1 cellular context compared by ENCODE assay signal in the genomic region with DNA sequence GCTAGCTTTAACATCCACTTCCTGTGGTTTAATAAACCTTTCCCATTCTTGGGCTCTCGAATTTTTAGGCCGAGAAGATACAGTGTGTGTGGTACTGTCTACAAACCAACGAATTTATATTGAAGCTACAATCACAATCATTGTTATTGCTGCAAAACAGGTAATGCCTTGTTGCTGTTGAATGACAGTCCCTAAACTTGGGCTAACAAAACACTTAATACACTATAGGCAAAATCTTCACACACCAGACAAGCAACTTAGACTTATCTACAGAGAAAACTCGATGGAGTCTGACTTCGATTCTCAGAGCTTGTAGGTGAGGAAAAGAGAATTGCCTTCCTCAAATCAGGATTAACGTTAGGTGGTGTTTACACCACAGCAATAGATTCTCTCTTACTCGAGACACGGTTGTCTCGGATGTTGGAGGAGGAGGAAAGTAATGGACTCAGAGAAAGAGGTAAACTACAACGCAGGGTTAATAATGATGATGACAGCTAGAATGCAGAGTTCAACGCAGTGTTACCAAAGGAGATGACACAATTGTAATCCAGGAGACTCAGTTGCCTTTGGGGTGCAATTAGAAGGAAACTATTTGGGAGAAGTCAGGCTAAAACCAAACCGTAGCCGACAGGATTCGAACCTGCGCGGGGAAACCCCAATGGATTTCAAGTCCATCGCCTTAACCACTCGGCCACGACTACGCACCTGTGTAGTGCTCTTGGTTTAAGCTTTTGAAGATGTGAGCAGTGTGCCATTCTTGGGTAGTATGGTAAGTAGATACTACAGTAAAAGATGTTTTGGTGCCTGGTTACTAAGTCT.
A peak's percentile ranks its signal among the peaks of the same experiment; 100 is the strongest.
TF ChIP-seq lines count a peak whose summit lies in the region.

No MANE protein-coding gene starts in this region.

TF ChIP-seq in K562, 482 proteins besides CTCF, POLR2A, EP300 and RAD21 (continued from another document and continues in another):
- TF ChIP-seq ELF2 (CRISPR knock-in tag; IDR thresholded peaks at IDR 0.05), result no peak; the same call in 1 of the 2 replicates
- TF ChIP-seq SP1 (CRISPR knock-in tag; IDR thresholded peaks at IDR 0.05), result peak; percentile 92
- TF ChIP-seq, protein P1, sequence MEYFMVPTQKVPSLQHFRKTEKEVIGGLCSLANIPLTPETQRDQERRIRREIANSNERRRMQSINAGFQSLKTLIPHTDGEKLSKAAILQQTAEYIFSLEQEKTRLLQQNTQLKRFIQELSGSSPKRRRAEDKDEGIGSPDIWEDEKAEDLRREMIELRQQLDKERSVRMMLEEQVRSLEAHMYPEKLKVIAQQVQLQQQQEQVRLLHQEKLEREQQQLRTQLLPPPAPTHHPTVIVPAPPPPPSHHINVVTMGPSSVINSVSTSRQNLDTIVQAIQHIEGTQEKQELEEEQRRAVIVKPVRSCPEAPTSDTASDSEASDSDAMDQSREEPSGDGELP (CRISPR knock-in tag; IDR thresholded peaks at IDR 0.05; ENCODE audit: borderline replicate concordance), result 0 out of 2 replicates have a peak, but pooled peaks have one; percentile 27
- no peak for TF ChIP-seq ZNF695 (CRISPR knock-in tag; IDR thresholded peaks at IDR 0.05)
- TF ChIP-seq ZNF121 (CRISPR knock-in tag; conservative IDR thresholded peaks at IDR 0.05), result no peak
- TF ChIP-seq HIVEP1 (CRISPR knock-in tag; IDR thresholded peaks at IDR 0.05), result no peak
- TF ChIP-seq GATA2 (CRISPR knock-in tag; IDR thresholded peaks at IDR 0.05), result no peak
- TF ChIP-seq, protein P2, sequence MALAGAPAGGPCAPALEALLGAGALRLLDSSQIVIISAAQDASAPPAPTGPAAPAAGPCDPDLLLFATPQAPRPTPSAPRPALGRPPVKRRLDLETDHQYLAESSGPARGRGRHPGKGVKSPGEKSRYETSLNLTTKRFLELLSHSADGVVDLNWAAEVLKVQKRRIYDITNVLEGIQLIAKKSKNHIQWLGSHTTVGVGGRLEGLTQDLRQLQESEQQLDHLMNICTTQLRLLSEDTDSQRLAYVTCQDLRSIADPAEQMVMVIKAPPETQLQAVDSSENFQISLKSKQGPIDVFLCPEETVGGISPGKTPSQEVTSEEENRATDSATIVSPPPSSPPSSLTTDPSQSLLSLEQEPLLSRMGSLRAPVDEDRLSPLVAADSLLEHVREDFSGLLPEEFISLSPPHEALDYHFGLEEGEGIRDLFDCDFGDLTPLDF (CRISPR knock-in tag; IDR thresholded peaks at IDR 0.05), result no peak
- peak; percentile 90 for TF ChIP-seq HDAC2 (IDR thresholded peaks at IDR 0.05)
- TF ChIP-seq, protein P3, sequence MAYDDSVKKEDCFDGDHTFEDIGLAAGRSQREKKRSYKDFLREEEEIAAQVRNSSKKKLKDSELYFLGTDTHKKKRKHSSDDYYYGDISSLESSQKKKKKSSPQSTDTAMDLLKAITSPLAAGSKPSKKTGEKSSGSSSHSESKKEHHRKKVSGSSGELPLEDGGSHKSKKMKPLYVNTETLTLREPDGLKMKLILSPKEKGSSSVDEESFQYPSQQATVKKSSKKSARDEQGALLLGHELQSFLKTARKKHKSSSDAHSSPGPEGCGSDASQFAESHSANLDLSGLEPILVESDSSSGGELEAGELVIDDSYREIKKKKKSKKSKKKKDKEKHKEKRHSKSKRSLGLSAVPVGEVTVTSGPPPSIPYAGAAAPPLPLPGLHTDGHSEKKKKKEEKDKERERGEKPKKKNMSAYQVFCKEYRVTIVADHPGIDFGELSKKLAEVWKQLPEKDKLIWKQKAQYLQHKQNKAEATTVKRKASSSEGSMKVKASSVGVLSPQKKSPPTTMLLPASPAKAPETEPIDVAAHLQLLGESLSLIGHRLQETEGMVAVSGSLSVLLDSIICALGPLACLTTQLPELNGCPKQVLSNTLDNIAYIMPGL (CRISPR knock-in tag; IDR thresholded peaks at IDR 0.05), result peak; percentile 88; the same call in 1 of the 2 replicates
- TF ChIP-seq, protein P4, sequence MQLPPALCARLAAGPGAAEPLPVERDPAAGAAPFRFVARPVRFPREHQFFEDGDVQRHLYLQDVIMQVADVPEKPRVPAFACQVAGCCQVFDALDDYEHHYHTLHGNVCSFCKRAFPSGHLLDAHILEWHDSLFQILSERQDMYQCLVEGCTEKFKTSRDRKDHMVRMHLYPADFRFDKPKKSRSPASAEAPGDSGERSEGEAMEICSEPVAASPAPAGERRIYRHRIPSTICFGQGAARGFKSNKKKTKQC (CRISPR knock-in tag; IDR thresholded peaks at IDR 0.05), result no peak
- TF ChIP-seq, protein P5, sequence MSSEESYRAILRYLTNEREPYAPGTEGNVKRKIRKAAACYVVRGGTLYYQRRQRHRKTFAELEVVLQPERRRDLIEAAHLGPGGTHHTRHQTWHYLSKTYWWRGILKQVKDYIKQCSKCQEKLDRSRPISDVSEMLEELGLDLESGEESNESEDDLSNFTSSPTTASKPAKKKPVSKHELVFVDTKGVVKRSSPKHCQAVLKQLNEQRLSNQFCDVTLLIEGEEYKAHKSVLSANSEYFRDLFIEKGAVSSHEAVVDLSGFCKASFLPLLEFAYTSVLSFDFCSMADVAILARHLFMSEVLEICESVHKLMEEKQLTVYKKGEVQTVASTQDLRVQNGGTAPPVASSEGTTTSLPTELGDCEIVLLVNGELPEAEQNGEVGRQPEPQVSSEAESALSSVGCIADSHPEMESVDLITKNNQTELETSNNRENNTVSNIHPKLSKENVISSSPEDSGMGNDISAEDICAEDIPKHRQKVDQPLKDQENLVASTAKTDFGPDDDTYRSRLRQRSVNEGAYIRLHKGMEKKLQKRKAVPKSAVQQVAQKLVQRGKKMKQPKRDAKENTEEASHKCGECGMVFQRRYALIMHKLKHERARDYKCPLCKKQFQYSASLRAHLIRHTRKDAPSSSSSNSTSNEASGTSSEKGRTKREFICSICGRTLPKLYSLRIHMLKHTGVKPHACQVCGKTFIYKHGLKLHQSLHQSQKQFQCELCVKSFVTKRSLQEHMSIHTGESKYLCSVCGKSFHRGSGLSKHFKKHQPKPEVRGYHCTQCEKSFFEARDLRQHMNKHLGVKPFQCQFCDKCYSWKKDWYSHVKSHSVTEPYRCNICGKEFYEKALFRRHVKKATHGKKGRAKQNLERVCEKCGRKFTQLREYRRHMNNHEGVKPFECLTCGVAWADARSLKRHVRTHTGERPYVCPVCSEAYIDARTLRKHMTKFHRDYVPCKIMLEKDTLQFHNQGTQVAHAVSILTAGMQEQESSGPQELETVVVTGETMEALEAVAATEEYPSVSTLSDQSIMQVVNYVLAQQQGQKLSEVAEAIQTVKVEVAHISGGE (CRISPR knock-in tag; IDR thresholded peaks at IDR 0.05), result no peak
- peak; percentile 84 to 87 for TF ChIP-seq FOXK2 (conservative IDR thresholded peaks at IDR 0.05 in 1 of 2, IDR thresholded peaks at IDR 0.05 in 1 of 2; ENCODE audit: low read depth in 2 of 2)
- no peak for TF ChIP-seq IRF2 (CRISPR knock-in tag; IDR thresholded peaks at IDR 0.05)
- TF ChIP-seq, protein P6, sequence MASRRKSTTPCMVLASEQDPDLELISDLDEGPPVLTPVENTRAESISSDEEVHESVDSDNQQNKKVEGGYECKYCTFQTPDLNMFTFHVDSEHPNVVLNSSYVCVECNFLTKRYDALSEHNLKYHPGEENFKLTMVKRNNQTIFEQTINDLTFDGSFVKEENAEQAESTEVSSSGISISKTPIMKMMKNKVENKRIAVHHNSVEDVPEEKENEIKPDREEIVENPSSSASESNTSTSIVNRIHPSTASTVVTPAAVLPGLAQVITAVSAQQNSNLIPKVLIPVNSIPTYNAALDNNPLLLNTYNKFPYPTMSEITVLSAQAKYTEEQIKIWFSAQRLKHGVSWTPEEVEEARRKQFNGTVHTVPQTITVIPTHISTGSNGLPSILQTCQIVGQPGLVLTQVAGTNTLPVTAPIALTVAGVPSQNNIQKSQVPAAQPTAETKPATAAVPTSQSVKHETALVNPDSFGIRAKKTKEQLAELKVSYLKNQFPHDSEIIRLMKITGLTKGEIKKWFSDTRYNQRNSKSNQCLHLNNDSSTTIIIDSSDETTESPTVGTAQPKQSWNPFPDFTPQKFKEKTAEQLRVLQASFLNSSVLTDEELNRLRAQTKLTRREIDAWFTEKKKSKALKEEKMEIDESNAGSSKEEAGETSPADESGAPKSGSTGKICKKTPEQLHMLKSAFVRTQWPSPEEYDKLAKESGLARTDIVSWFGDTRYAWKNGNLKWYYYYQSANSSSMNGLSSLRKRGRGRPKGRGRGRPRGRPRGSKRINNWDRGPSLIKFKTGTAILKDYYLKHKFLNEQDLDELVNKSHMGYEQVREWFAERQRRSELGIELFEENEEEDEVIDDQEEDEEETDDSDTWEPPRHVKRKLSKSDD (conservative IDR thresholded peaks at IDR 0.05; ENCODE audit: low read length), result no peak
- no peak for TF ChIP-seq MXI1 (IDR thresholded peaks at IDR 0.05; ENCODE audit: low read depth, low read length)
- TF ChIP-seq SUPT5H (IDR thresholded peaks at IDR 0.05), result no peak
- TF ChIP-seq, protein P7, sequence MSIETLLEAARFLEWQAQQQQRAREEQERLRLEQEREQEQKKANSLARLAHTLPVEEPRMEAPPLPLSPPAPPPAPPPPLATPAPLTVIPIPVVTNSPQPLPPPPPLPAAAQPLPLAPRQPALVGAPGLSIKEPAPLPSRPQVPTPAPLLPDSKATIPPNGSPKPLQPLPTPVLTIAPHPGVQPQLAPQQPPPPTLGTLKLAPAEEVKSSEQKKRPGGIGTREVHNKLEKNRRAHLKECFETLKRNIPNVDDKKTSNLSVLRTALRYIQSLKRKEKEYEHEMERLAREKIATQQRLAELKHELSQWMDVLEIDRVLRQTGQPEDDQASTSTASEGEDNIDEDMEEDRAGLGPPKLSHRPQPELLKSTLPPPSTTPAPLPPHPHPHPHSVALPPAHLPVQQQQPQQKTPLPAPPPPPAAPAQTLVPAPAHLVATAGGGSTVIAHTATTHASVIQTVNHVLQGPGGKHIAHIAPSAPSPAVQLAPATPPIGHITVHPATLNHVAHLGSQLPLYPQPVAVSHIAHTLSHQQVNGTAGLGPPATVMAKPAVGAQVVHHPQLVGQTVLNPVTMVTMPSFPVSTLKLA (conservative IDR thresholded peaks at IDR 0.05), result peak; percentile 23 to 50; a peak in 1 of 4 replicates
- TF ChIP-seq SMAD2 (IDR thresholded peaks at IDR 0.05; ENCODE audit: low read depth, low read length), result no peak
- TF ChIP-seq, protein P8, sequence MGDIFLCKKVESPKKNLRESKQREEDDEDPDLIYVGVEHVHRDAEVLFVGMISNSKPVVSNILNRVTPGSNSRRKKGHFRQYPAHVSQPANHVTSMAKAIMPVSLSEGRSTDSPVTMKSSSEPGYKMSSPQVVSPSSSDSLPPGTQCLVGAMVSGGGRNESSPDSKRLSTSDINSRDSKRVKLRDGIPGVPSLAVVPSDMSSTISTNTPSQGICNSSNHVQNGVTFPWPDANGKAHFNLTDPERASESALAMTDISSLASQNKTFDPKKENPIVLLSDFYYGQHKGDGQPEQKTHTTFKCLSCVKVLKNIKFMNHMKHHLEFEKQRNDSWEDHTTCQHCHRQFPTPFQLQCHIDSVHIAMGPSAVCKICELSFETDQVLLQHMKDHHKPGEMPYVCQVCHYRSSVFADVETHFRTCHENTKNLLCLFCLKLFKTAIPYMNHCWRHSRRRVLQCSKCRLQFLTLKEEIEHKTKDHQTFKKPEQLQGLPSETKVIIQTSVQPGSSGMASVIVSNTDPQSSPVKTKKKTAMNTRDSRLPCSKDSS (IDR thresholded peaks at IDR 0.05; ENCODE audit: low read depth, partially characterized antibody), result no peak
- peak; percentile 80 for TF ChIP-seq NFIC (IDR thresholded peaks at IDR 0.05)
- TF ChIP-seq POLR3G (IDR thresholded peaks at IDR 0.05; ENCODE audit: extremely low read depth, insufficient read length, insufficient replicate concordance), result peak; percentile 38
- TF ChIP-seq PYGO2 (tag; IDR thresholded peaks at IDR 0.05), result no peak
- TF ChIP-seq, protein P9, sequence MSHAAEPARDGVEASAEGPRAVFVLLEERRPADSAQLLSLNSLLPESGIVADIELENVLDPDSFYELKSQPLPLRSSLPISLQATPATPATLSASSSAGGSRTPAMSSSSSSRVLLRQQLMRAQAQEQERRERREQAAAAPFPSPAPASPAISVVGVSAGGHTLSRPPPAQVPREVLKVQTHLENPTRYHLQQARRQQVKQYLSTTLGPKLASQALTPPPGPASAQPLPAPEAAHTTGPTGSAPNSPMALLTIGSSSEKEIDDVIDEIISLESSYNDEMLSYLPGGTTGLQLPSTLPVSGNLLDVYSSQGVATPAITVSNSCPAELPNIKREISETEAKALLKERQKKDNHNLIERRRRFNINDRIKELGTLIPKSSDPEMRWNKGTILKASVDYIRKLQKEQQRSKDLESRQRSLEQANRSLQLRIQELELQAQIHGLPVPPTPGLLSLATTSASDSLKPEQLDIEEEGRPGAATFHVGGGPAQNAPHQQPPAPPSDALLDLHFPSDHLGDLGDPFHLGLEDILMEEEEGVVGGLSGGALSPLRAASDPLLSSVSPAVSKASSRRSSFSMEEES (CRISPR knock-in tag; IDR thresholded peaks at IDR 0.05), result no peak
- TF ChIP-seq BHLHE40 (IDR thresholded peaks at IDR 0.05; ENCODE audit: low read length), result no peak; the same call in 1 of the 2 replicates
- TF ChIP-seq, protein P10, sequence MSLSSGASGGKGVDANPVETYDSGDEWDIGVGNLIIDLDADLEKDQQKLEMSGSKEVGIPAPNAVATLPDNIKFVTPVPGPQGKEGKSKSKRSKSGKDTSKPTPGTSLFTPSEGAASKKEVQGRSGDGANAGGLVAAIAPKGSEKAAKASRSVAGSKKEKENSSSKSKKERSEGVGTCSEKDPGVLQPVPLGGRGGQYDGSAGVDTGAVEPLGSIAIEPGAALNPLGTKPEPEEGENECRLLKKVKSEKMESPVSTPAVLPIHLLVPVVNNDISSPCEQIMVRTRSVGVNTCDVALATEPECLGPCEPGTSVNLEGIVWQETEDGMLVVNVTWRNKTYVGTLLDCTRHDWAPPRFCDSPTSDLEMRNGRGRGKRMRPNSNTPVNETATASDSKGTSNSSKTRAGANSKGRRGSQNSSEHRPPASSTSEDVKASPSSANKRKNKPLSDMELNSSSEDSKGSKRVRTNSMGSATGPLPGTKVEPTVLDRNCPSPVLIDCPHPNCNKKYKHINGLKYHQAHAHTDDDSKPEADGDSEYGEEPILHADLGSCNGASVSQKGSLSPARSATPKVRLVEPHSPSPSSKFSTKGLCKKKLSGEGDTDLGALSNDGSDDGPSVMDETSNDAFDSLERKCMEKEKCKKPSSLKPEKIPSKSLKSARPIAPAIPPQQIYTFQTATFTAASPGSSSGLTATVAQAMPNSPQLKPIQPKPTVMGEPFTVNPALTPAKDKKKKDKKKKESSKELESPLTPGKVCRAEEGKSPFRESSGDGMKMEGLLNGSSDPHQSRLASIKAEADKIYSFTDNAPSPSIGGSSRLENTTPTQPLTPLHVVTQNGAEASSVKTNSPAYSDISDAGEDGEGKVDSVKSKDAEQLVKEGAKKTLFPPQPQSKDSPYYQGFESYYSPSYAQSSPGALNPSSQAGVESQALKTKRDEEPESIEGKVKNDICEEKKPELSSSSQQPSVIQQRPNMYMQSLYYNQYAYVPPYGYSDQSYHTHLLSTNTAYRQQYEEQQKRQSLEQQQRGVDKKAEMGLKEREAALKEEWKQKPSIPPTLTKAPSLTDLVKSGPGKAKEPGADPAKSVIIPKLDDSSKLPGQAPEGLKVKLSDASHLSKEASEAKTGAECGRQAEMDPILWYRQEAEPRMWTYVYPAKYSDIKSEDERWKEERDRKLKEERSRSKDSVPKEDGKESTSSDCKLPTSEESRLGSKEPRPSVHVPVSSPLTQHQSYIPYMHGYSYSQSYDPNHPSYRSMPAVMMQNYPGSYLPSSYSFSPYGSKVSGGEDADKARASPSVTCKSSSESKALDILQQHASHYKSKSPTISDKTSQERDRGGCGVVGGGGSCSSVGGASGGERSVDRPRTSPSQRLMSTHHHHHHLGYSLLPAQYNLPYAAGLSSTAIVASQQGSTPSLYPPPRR (CRISPR knock-in tag; IDR thresholded peaks at IDR 0.05; ENCODE audit: borderline replicate concordance), result 0 out of 2 replicates have a peak, but pooled peaks have one; percentile 39
